In genomic region chr3:66444146-66444644, GRCh38 we compare ENCODE assay signal across 18 cellular contexts. TPM values are rescaled to one million over a fixed set of nuclear protein-coding genes. Genes with fewer than 3 reads are reported as not detected.
DNase-seq lines count a peak whose midpoint lies in the region; ATAC-seq and TF ChIP-seq lines count a peak whose summit lies in the region.
"Had no signal": no experiment of that assay in that cellular context is flagged by ENCODE, and none has a peak within 500 bp of the region (broad histone marks: within the 10 kb centered on the region; RNA-seq: fewer than 3 reads in every experiment).

No MANE protein-coding gene starts in this region.

- peak overlapping the region; percentile 92 for H3K27ac ChIP-seq in HUES48 (ENCODE audit: low read depth, low read length)
- H3K27ac ChIP-seq in angular gyrus (ENCODE audit: low read depth, low read length), result peak overlapping the region; percentile 1
- H3K27ac ChIP-seq in muscle layer of colon (ENCODE audit: low read depth, low read length), result peak overlapping the region; percentile 7
- H3K27ac ChIP-seq in stomach smooth muscle (ENCODE audit: low read length), result peak overlapping the region; percentile 58
- peak overlapping the region in 2 of 4 donors; percentile 14 to 82 for H3K27ac ChIP-seq in tibial nerve
- H3K27ac ChIP-seq: adrenal gland, PC-9 had no signal

- no peaks in the 10 kb centered on the region for H3K27me3 Mint-ChIP-seq in activated T-helper 2 cell treated with anti-CD3 and anti-CD28 coated beads, Interferon-gamma antibody, Interleukin-2, Interleukin-4, amounts not matched to agents 10 μg/mL and 5 μg/mL and 100 μg/mL, durations not matched to agents 14 hours and 24 hours and 36 hours (ENCODE audit: low read depth)
- peaks cover 4% of the 10 kb centered on the region for H3K27me3 Mint-ChIP-seq in nephron progenitor cell (ENCODE audit: low read depth, poor library complexity)
- H3K27me3 Mint-ChIP-seq: activated CD4-positive, alpha-beta T cell treated with anti-CD3 and anti-CD28 coated beads for 36 hours had no signal

- intact Hi-C loops in activated T-helper 2 cell treated with anti-CD3 and anti-CD28 coated beads, Interferon-gamma antibody, Interleukin-2, Interleukin-4, amounts not matched to agents 10 μg/mL and 5 μg/mL and 100 μg/mL, durations not matched to agents 14 hours and 24 hours and 36 hours (cut with micrococcal nuclease), result no loop called here

- H3K4me3 ChIP-seq in HUES48 (ENCODE audit: low read depth, low read length) (no peak overlapping the region), muscle layer of colon (ENCODE audit: low read depth in 1 of 2, low read length in 2 of 2) (no peak overlapping the region), stomach smooth muscle (ENCODE audit: low read length in 2 of 2) (no peak overlapping the region), tibial nerve (no peak overlapping the region)
- H3K4me3 ChIP-seq: adrenal gland, PC-9 had no signal

- TF ChIP-seq POLR2A in tibial nerve (IDR thresholded peaks at IDR 0.05), result no peak

- ATAC-seq in HG02884 (IDR thresholded peaks at IDR 0.05; ENCODE audit: unreplicated experiment), result no peak
- ATAC-seq: activated CD4-positive, alpha-beta T cell treated with anti-CD3 and anti-CD28 coated beads for 36 hours; HCT116 had no signal

- H3K4me3 Mint-ChIP-seq in activated T-helper 2 cell treated with anti-CD3 and anti-CD28 coated beads, Interferon-gamma antibody, Interleukin-2, Interleukin-4, amounts not matched to agents 10 μg/mL and 5 μg/mL and 100 μg/mL, durations not matched to agents 14 hours and 24 hours and 36 hours (ENCODE audit: low read depth), result no peak overlapping the region
- no peak overlapping the region for H3K4me3 Mint-ChIP-seq in nephron progenitor cell
- H3K4me3 Mint-ChIP-seq: activated CD4-positive, alpha-beta T cell treated with anti-CD3 and anti-CD28 coated beads for 36 hours had no signal

- TF ChIP-seq EP300 in tibial nerve (IDR thresholded peaks at IDR 0.05), result no peak

- H3K27ac Mint-ChIP-seq in activated T-helper 2 cell treated with anti-CD3 and anti-CD28 coated beads, Interferon-gamma antibody, Interleukin-2, Interleukin-4, amounts not matched to agents 10 μg/mL and 5 μg/mL and 100 μg/mL, durations not matched to agents 14 hours and 24 hours and 36 hours, result no peak overlapping the region
- H3K27ac Mint-ChIP-seq in nephron progenitor cell, result no peak overlapping the region
- H3K27ac Mint-ChIP-seq: activated CD4-positive, alpha-beta T cell treated with anti-CD3 and anti-CD28 coated beads for 36 hours had no signal

- H3K9me3 Mint-ChIP-seq in activated T-helper 2 cell treated with anti-CD3 and anti-CD28 coated beads, Interferon-gamma antibody, Interleukin-2, Interleukin-4, amounts not matched to agents 10 μg/mL and 5 μg/mL and 100 μg/mL, durations not matched to agents 14 hours and 24 hours and 36 hours, result no peaks in the 10 kb centered on the region
- H3K9me3 Mint-ChIP-seq in nephron progenitor cell, result no peaks in the 10 kb centered on the region

- peaks cover 23% of the 10 kb centered on the region for H3K4me1 Mint-ChIP-seq in activated T-helper 2 cell treated with anti-CD3 and anti-CD28 coated beads, Interferon-gamma antibody, Interleukin-2, Interleukin-4, amounts not matched to agents 10 μg/mL and 5 μg/mL and 100 μg/mL, durations not matched to agents 14 hours and 24 hours and 36 hours (ENCODE audit: low read depth)
- peaks cover 78% of the 10 kb centered on the region for H3K4me1 Mint-ChIP-seq in nephron progenitor cell

- no peak for TF ChIP-seq CTCF in tibial nerve (IDR thresholded peaks at IDR 0.05)
- TF ChIP-seq CTCF in nephron progenitor cell (IDR thresholded peaks at IDR 0.05), result no peak

- 83 to 90% methylated on average over 4 to 7 of the region's 7 CpGs for WGBS in tibial nerve, 2 donors

- H3K9me3 ChIP-seq in HUES48 (ENCODE audit: control insufficient read depth, insufficient read depth, low read length), result no peaks in the 10 kb centered on the region
- no peaks in the 10 kb centered on the region for H3K9me3 ChIP-seq in muscle layer of colon (ENCODE audit: low read length)
- no peaks in the 10 kb centered on the region for H3K9me3 ChIP-seq in stomach smooth muscle (ENCODE audit: control insufficient read depth in 2 of 2, low read length in 2 of 2)
- no peaks in the 10 kb centered on the region for H3K9me3 ChIP-seq in tibial nerve
- H3K9me3 ChIP-seq: adrenal gland, neutrophil had no signal

- H3K4me1 ChIP-seq in HUES48 (ENCODE audit: control insufficient read depth, insufficient read depth, low read length) (peaks cover 63% of the 10 kb centered on the region), muscle layer of colon (ENCODE audit: insufficient read depth, low read length) (peaks cover 85% of the 10 kb centered on the region), stomach smooth muscle (ENCODE audit: control insufficient read depth, insufficient read depth, low read length) (peaks cover 88% of the 10 kb centered on the region), tibial nerve (peaks cover 0 to 64% (median 33%) of the 10 kb centered on the region in 4 donors)

- H3K36me3 Mint-ChIP-seq in activated T-helper 2 cell treated with anti-CD3 and anti-CD28 coated beads, Interferon-gamma antibody, Interleukin-2, Interleukin-4, amounts not matched to agents 10 μg/mL and 5 μg/mL and 100 μg/mL, durations not matched to agents 14 hours and 24 hours and 36 hours (ENCODE audit: low read depth), result peaks cover 63% of the 10 kb centered on the region
- peaks cover 18% of the 10 kb centered on the region for H3K36me3 Mint-ChIP-seq in nephron progenitor cell (ENCODE audit: low read depth)

- H3K36me3 ChIP-seq in HUES48 (ENCODE audit: control insufficient read depth, insufficient read depth, low read length) (peaks cover 58% of the 10 kb centered on the region), muscle layer of colon (ENCODE audit: insufficient read depth, low read length) (peaks cover 32% of the 10 kb centered on the region), stomach smooth muscle (ENCODE audit: control insufficient read depth in 2 of 2, insufficient read depth in 2 of 2, low read length in 2 of 2) (peaks cover 6 to 10% of the 10 kb centered on the region in 2 donors), tibial nerve (peaks cover 0 to 4% (median 0%) of the 10 kb centered on the region in 3 donors)
- H3K36me3 ChIP-seq: adrenal gland, neutrophil had no signal

- no peak overlapping the region for H3K9ac ChIP-seq in HUES48 (ENCODE audit: low read depth, low read length)
- H3K9ac ChIP-seq in muscle layer of colon (ENCODE audit: low read length), result no peak overlapping the region
- H3K9ac ChIP-seq in stomach smooth muscle (ENCODE audit: low read length in 2 of 2), result no peak overlapping the region

- no peak for DNase-seq in tibial nerve (ENCODE audit: low spot score in 2 of 2)
- DNase-seq in activated T-helper 2 cell treated with anti-CD3 and anti-CD28 coated beads, Interferon-gamma antibody, Interleukin-2, Interleukin-4, amounts not matched to agents 10 μg/mL and 5 μg/mL and 100 μg/mL, durations not matched to agents 14 hours and 24 hours and 36 hours (ENCODE audit: low spot score), result no peak
- no peak for DNase-seq in nephron progenitor cell
- DNase-seq: activated CD4-positive, alpha-beta T cell treated with anti-CD3 and anti-CD28 coated beads for 36 hours; adrenal gland; effector CD8-positive, alpha-beta T cell; islet precursor cell; NCI-H1105 treated with DMSO at 0.1 percent for 48 hours; NCI-H774; PC-9; stimulated activated CD4-positive, alpha-beta T cell treated with anti-CD3 and anti-CD28 coated beads, Interleukin-1b, Interleukin-23, amount 100 ng/mL, for 48 hours had no signal

- H3K27me3 ChIP-seq in HUES48 (ENCODE audit: control insufficient read depth, insufficient read depth, low read length) (no peaks in the 10 kb centered on the region), muscle layer of colon (ENCODE audit: control insufficient read depth in 1 of 2, insufficient read depth in 2 of 2, low read length in 2 of 2) (no peaks in the 10 kb centered on the region), stomach smooth muscle (ENCODE audit: control insufficient read depth in 1 of 2, insufficient read depth in 2 of 2, low read length in 2 of 2) (no peaks in the 10 kb centered on the region), tibial nerve (no peaks in the 10 kb centered on the region)
- H3K27me3 ChIP-seq: adrenal gland, neutrophil had no signal

RNA-seq across cellular contexts. Expression of gene LRIG1, which starts 56.6 kb away (rescaled TPM):
- total RNA-seq in tibial nerve, result 10 to 100 TPM; 48.6 to 58.6 (median 52.5) TPM
- total RNA-seq in activated T-helper 2 cell treated with anti-CD3 and anti-CD28 coated beads, Interferon-gamma antibody, Interleukin-2, Interleukin-4, amounts not matched to agents 10 μg/mL and 5 μg/mL and 100 μg/mL, durations not matched to agents 14 hours and 24 hours and 36 hours, result 42.5 and 47.9 TPM in 2 replicates
- total RNA-seq: PC-9 had no signal
